1 cellular context compared by ENCODE assay signal in genomic region chr16:85975421-85976100, GRCh38.
TF ChIP-seq lines count a peak whose summit lies in the region.

No MANE protein-coding gene starts in this region.

TF ChIP-seq in GM23338, 12 proteins besides CTCF, POLR2A, EP300 and RAD21 (continued from another document):
- TF ChIP-seq REST (IDR thresholded peaks at IDR 0.05; ENCODE audit: unreplicated experiment) (no peak), JUNB (IDR thresholded peaks at IDR 0.05; ENCODE audit: unreplicated experiment) (no peak), ZNF331 (CRISPR knock-in tag; IDR thresholded peaks at IDR 0.05; ENCODE audit: low read depth) (no peak)
